1 cellular context compared by ENCODE assay signal in genomic region chr20:44809380-44810060, GRCh38.
TF ChIP-seq lines count a peak whose summit lies in the region.

No MANE protein-coding gene starts in this region.

TF ChIP-seq in GM23338, 12 proteins besides CTCF, POLR2A, EP300 and RAD21 (continued from another document):
- no peak for TF ChIP-seq ZNF462 (CRISPR knock-in tag; IDR thresholded peaks at IDR 0.05)
- TF ChIP-seq NANOG (IDR thresholded peaks at IDR 0.05; ENCODE audit: borderline replicate concordance), result no peak
- TF ChIP-seq JUNB (IDR thresholded peaks at IDR 0.05; ENCODE audit: unreplicated experiment), result no peak
- TF ChIP-seq EZH2phosphoT487 (IDR thresholded peaks at IDR 0.05; ENCODE audit: unreplicated experiment), result no peak
- TF ChIP-seq STAT1 (IDR thresholded peaks at IDR 0.05; ENCODE audit: unreplicated experiment), result no peak
- TF ChIP-seq ETS1 (IDR thresholded peaks at IDR 0.05), result no peak
